ENCODE assay signal across 15 cellular contexts in genomic region chr1:69523032-69523431, GRCh38. TPM values are rescaled to one million over a fixed set of nuclear protein-coding genes. Genes with fewer than 3 reads are reported as not detected.
DNase-seq lines count a peak whose midpoint lies in the region; ATAC-seq and TF ChIP-seq lines count a peak whose summit lies in the region.
"Had no signal": no experiment of that assay in that cellular context is flagged by ENCODE, and none has a peak within 500 bp of the region (broad histone marks: within the 10 kb centered on the region; RNA-seq: fewer than 3 reads in every experiment).

No MANE protein-coding gene starts in this region.

- H3K36me3 ChIP-seq in sigmoid colon, result no peaks in the 10 kb centered on the region
- H3K36me3 ChIP-seq: colonic mucosa had no signal

- ATAC-seq in foreskin keratinocyte (peak; percentile 93), HG03520 (IDR thresholded peaks at IDR 0.05; ENCODE audit: unreplicated experiment) (no peak)
- ATAC-seq: activated CD4-positive, CD25-positive, alpha-beta regulatory T cell treated with anti-CD3 and anti-CD28 coated beads, Interleukin-2, amount 50 U/mL, for 24 hours; T-cell had no signal

- H3K4me1 ChIP-seq in foreskin keratinocyte (peaks cover 12% of the 10 kb centered on the region), sigmoid colon (no peaks in the 10 kb centered on the region)
- H3K4me1 ChIP-seq: colonic mucosa had no signal

- WGBS in sigmoid colon, 2 donors, result 62 to 75% methylated on average over 1 of the region's 1 CpG

- intact Hi-C loops in sigmoid colon (cut with DNase I), result no loop called here

- H3K4me3 ChIP-seq in sigmoid colon (no peak overlapping the region), coronary artery (no peak overlapping the region)
- H3K4me3 ChIP-seq: colonic mucosa had no signal

- TF ChIP-seq CTCF in foreskin keratinocyte (conservative IDR thresholded peaks at IDR 0.05) (no peak), sigmoid colon (IDR thresholded peaks at IDR 0.05) (no peak), coronary artery (IDR thresholded peaks at IDR 0.05) (no peak)

- TF ChIP-seq POLR2A in sigmoid colon (IDR thresholded peaks at IDR 0.05), result no peak

- no peaks in the 10 kb centered on the region for H3K27me3 ChIP-seq in foreskin keratinocyte
- no peaks in the 10 kb centered on the region for H3K27me3 ChIP-seq in sigmoid colon
- H3K27me3 ChIP-seq: colonic mucosa had no signal

- no peak for TF ChIP-seq EP300 in sigmoid colon (IDR thresholded peaks at IDR 0.05)

- peak; percentile 45 for DNase-seq in A172 (ENCODE audit: low spot score)
- peak; percentile 28 for DNase-seq in HCEC 1CT
- DNase-seq in amniotic stem cell (lab: John Stamatoyannopoulos, UW), result peak; percentile 32
- peak; percentile 83 to 95 for DNase-seq in foreskin keratinocyte
- DNase-seq in sigmoid colon, result no peak
- DNase-seq in coronary artery (ENCODE audit: low spot score), result no peak
- DNase-seq in C1 segment of cervical spinal cord (lab: John Stamatoyannopoulos, UW), result no peak
- DNase-seq: colonic mucosa, NCI-H2227 treated with DMSO at 0.1 percent for 48 hours, nucleus accumbens, small intestine, T-cell had no signal

- H3K27ac ChIP-seq in foreskin keratinocyte (no peak overlapping the region), sigmoid colon (no peak overlapping the region), coronary artery (no peak overlapping the region)
- H3K27ac ChIP-seq: colonic mucosa had no signal

- no peaks in the 10 kb centered on the region for H3K9me3 ChIP-seq in sigmoid colon
- H3K9me3 ChIP-seq: colonic mucosa had no signal

RNA-seq across cellular contexts. Expression of gene LRRC7, which starts 44.7 kb away (rescaled TPM):
- total RNA-seq in A172 (2014; rRNA removed; shearing (Covaris generic)), result 0.28 and 0.43 TPM in 2 replicates
- total RNA-seq in foreskin keratinocyte, result 0.03 and 0.07 TPM in 2 replicates
- not detected in 2 replicates for polyA plus RNA-seq in foreskin keratinocyte
- total RNA-seq in sigmoid colon, result 1 to 10 TPM in 2 of 4 donors, under 1 TPM in 2; 0.16 to 1.9 (median 0.92) TPM
- under 1 TPM in 1 of 3 donors, not detected in 2; 0.20 TPM for polyA plus RNA-seq in sigmoid colon
- total RNA-seq: HT-29 had no signal

Comparison
In these comparisons a context has a peak if more than half of its experiments do, and no peak if none do; other contexts are left out.
1. DNase-seq: peak in A172 (single experiment), HCEC 1CT (single experiment), amniotic stem cell (single experiment) and foreskin keratinocyte (2 of 2); none in sigmoid colon (single experiment), coronary artery (single experiment) and C1 segment of cervical spinal cord (0 of 14).